22 cellular contexts compared by ENCODE assay signal in the genomic region with DNA sequence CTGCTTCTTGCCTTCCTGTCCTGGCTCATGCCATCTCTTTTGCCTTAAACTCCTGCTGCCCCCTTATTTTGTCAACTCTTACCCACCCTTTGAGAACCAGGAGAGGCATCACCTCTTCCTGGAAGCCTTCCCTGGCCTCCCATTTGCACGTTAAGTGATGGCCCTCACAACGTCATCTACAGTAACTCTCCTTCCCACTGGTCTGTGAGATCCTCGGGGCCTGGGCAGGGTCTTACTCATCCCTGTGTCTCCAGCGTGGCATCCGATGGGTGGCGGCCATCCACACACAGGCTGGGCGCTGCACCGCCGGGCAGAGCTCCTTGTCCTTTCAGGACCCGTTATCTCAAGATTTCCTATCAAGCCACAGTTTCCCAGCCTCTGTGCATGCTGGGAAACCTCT. TPM values are rescaled to one million over a fixed set of nuclear protein-coding genes. Genes with fewer than 3 reads are reported as not detected.
A peak's percentile ranks its signal among the peaks of the same experiment; 100 is the strongest.
DNase-seq lines count a peak whose midpoint lies in the region; ATAC-seq and TF ChIP-seq lines count a peak whose summit lies in the region.
"Had no signal": no experiment of that assay in that cellular context is flagged by ENCODE, and none has a peak within 500 bp of the region (broad histone marks: within the 10 kb centered on the region; RNA-seq: fewer than 3 reads in every experiment).

No MANE protein-coding gene starts in this region.

- H3K4me1 Mint-ChIP-seq in GM23338, result peaks cover 4% of the 10 kb centered on the region

- ATAC-seq in GM23338, result no peak

- H3K9me3 ChIP-seq in ascending aorta (no peaks in the 10 kb centered on the region), stomach smooth muscle (ENCODE audit: control insufficient read depth in 2 of 2, low read length in 2 of 2) (no peaks in the 10 kb centered on the region)
- H3K9me3 ChIP-seq: lower lobe of right lung had no signal

- no peak overlapping the region for H3K4me3 Mint-ChIP-seq in GM23338
- H3K4me3 Mint-ChIP-seq: activated CD4-positive, alpha-beta memory T cell treated with anti-CD3 and anti-CD28 coated beads, Interleukin-2, amount 10 ng/mL, durations not matched to agents 7 days and 5 days; activated naive CD8-positive, alpha-beta T cell; activated T-cell treated with anti-CD3 and anti-CD28 coated beads, Interleukin-2, amount 50 U/mL, for 72 hours; CD4-positive, alpha-beta T cell had no signal

- H3K27me3 ChIP-seq in H7 (ENCODE audit: control insufficient read depth, insufficient read depth, low read length), result no peaks in the 10 kb centered on the region
- no peaks in the 10 kb centered on the region for H3K27me3 ChIP-seq in ascending aorta
- no peaks in the 10 kb centered on the region for H3K27me3 ChIP-seq in layer of hippocampus (ENCODE audit: control insufficient read depth, insufficient read depth, low read length)
- no peaks in the 10 kb centered on the region for H3K27me3 ChIP-seq in stomach smooth muscle (ENCODE audit: control insufficient read depth in 1 of 2, insufficient read depth in 2 of 2, low read length in 2 of 2)
- H3K27me3 ChIP-seq in GM23338 (ENCODE audit: insufficient read depth), result no peaks in the 10 kb centered on the region
- H3K27me3 ChIP-seq: brain microvascular endothelial cell had no signal

- H3K4me1 ChIP-seq in ascending aorta (peaks cover 9 to 36% of the 10 kb centered on the region in 2 donors), stomach smooth muscle (ENCODE audit: control insufficient read depth, insufficient read depth, low read length) (peaks cover 89% of the 10 kb centered on the region), GM23338 (ENCODE audit: insufficient read depth) (peaks cover 4% of the 10 kb centered on the region; the same call in 1 of the 2 replicates)

- H3K36me3 Mint-ChIP-seq in GM23338 (ENCODE audit: low read depth), result no peaks in the 10 kb centered on the region
- H3K36me3 Mint-ChIP-seq: activated naive CD8-positive, alpha-beta T cell had no signal

- no peaks in the 10 kb centered on the region for H4K20me1 ChIP-seq in GM23338 (replicated peaks; ENCODE audit: insufficient read depth)

- H3K9me3 Mint-ChIP-seq in GM23338, result no peaks in the 10 kb centered on the region
- H3K9me3 Mint-ChIP-seq: activated CD4-positive, alpha-beta memory T cell treated with anti-CD3 and anti-CD28 coated beads, Interleukin-2, amount 10 ng/mL, durations not matched to agents 7 days and 5 days; activated T-cell treated with anti-CD3 and anti-CD28 coated beads, Interleukin-2, amount 50 U/mL, for 72 hours; CD4-positive, alpha-beta T cell had no signal

- H3K9me2 ChIP-seq in GM23338 (ENCODE audit: insufficient read depth), result no peaks in the 10 kb centered on the region

- intact Hi-C loops in ascending aorta (cut with DNase I), result loop anchor here (5.0 kb wide), 2 partner anchors 83 to 278 kb away; no protein-coding TSS in a partner anchor

- H3K27ac Mint-ChIP-seq in GM23338, result no peak overlapping the region
- H3K27ac Mint-ChIP-seq: activated CD4-positive, alpha-beta memory T cell treated with anti-CD3 and anti-CD28 coated beads, Interleukin-2, amount 10 ng/mL, durations not matched to agents 7 days and 5 days; activated naive CD8-positive, alpha-beta T cell; activated T-cell treated with anti-CD3 and anti-CD28 coated beads, Interleukin-2, amount 50 U/mL, for 72 hours; CD4-positive, alpha-beta T cell had no signal

- no peak overlapping the region for H3K9ac ChIP-seq in stomach smooth muscle (ENCODE audit: low read length in 2 of 2)

- H3K79me2 ChIP-seq in GM23338 (replicated peaks; ENCODE audit: insufficient read depth), result no peaks in the 10 kb centered on the region

- H3F3A ChIP-seq in GM23338 (replicated peaks; ENCODE audit: low read depth), result peaks cover 4% of the 10 kb centered on the region; the same call in 1 of the 2 replicates

- H3K27ac ChIP-seq in ascending aorta (peak overlapping the region; percentile 78 to 79), layer of hippocampus (ENCODE audit: low read depth, low read length) (peak overlapping the region; percentile 97), stomach smooth muscle (ENCODE audit: low read length) (peak overlapping the region; percentile 86), GM23338 (ENCODE audit: low read depth) (no peak overlapping the region)
- H3K27ac ChIP-seq: brain microvascular endothelial cell, lower lobe of right lung, SK-N-MC had no signal

- DNase-seq in H7 (peak; percentile 16), ascending aorta (ENCODE audit: low spot score in 2 of 2) (peak in 1 of 2 donors; percentile 63), foreskin melanocyte (no peak), SKM-1 treated with dmso at 0.1 percent for 144 hours (lab: John Stamatoyannopoulos, UW; ENCODE audit: unreplicated experiment) (no peak), NCI-H187 treated with DMSO at 0.1 percent for 48 hours (lab: John Stamatoyannopoulos, UW) (no peak), GM23338 (ENCODE audit: low spot score) (no peak)
- DNase-seq: activated CD4-positive, alpha-beta memory T cell treated with anti-CD3 and anti-CD28 coated beads, Interleukin-2, amount 10 ng/mL, durations not matched to agents 7 days and 5 days; activated CD4-positive, CD25-positive, alpha-beta regulatory T cell; activated T-cell treated with anti-CD3 and anti-CD28 coated beads, Interleukin-2, amount 50 U/mL, for 72 hours; brain microvascular endothelial cell; CD4-positive, alpha-beta T cell; DMS79; HCEC 1CT; lower lobe of right lung; NCI-H1105 treated with DMSO at 0.1 percent for 48 hours; NCI-H510A treated with DMSO at 0.1 percent for 48 hours; occipital lobe; T-helper 9 cell had no signal

- H3K4me3 ChIP-seq in H7 (ENCODE audit: insufficient read depth, low read depth, low read length) (no peak overlapping the region), ascending aorta (peak overlapping the region in 1 of 2 donors; percentile 31), stomach smooth muscle (ENCODE audit: low read length in 2 of 2) (no peak overlapping the region), GM23338 (no peak overlapping the region)
- H3K4me3 ChIP-seq: lower lobe of right lung, SK-N-MC had no signal

- H3K27me3 Mint-ChIP-seq in GM23338 (ENCODE audit: insufficient read depth, low read depth, poor library complexity), result peaks cover 13% of the 10 kb centered on the region
- H3K27me3 Mint-ChIP-seq: activated CD4-positive, alpha-beta memory T cell treated with anti-CD3 and anti-CD28 coated beads, Interleukin-2, amount 10 ng/mL, durations not matched to agents 7 days and 5 days; activated naive CD8-positive, alpha-beta T cell; CD4-positive, alpha-beta T cell had no signal

- TF ChIP-seq CTCF in ascending aorta (IDR thresholded peaks at IDR 0.05) (no peak), GM23338 (conservative IDR thresholded peaks at IDR 0.05; ENCODE audit: low read depth in 2 of 2) (no peak)

- no peak overlapping the region for H3K4me2 ChIP-seq in GM23338

- H3K36me3 ChIP-seq in H7 (replicated peaks; ENCODE audit: control insufficient read depth, insufficient read depth, low read length) (no peaks in the 10 kb centered on the region; the same call in 1 of the 2 replicates), ascending aorta (peaks cover 0 to 6% of the 10 kb centered on the region in 2 donors), stomach smooth muscle (ENCODE audit: control insufficient read depth in 2 of 2, insufficient read depth in 2 of 2, low read length in 2 of 2) (peaks cover 0 to 8% of the 10 kb centered on the region in 2 donors), GM23338 (ENCODE audit: insufficient read depth) (0 out of 2 replicates have a peak, but pooled peaks cover 5% of the 10 kb centered on the region)
- H3K36me3 ChIP-seq: brain microvascular endothelial cell had no signal

- H2AFZ ChIP-seq in GM23338, result no peak overlapping the region

TF ChIP-seq in GM23338, 12 proteins besides CTCF, POLR2A, EP300 and RAD21 (continues in another document):
- TF ChIP-seq JUNB (IDR thresholded peaks at IDR 0.05; ENCODE audit: unreplicated experiment), result no peak

RNA-seq across cellular contexts. Expression of gene CACNA2D4, which starts 16.8 kb away (rescaled TPM):
- total RNA-seq in H7 (2014; rRNA removed; shearing (Covaris generic)), result 0.03 and 0.22 TPM in 2 replicates
- total RNA-seq in ascending aorta, result not detected
- total RNA-seq in GM23338 (2014; rRNA removed; shearing (Covaris generic)), result 0.07 TPM in 1 of 2 replicates, not detected in the other
- polyA plus RNA-seq in GM23338 (2016; fragmentation: Nextera tagmentation; extraction: Ambion mirVana), result 0.24 TPM in 1 of 2 replicates, not detected in the other
- total RNA-seq: occipital lobe had no signal
